In the genomic region with DNA sequence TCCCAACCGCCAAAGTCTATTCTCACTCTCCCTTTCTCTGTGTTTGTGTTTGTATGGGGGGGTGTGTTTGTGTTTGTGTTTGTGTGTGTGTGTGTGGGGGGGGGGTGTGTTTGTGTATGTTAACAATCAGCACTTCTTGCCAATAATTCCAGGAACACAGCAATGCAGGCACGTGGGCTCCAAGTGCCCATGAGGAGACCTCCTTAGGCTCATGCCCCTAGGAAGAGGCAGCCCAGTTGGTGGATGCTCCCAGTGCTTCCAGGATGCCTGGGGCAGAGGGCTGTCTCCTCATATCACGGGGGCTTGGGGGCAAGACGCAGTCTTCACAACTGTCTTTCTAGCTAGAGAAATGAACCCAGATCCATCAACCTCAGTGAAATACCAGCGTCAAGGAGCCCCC, we compare ENCODE assay signal across 17 cellular contexts. TPM values are rescaled to one million over a fixed set of nuclear protein-coding genes. Genes with fewer than 3 reads are reported as not detected.
DNase-seq lines count a peak whose midpoint lies in the region; ATAC-seq, FAIRE-seq and TF ChIP-seq lines count a peak whose summit lies in the region.
"Had no signal": no experiment of that assay in that cellular context is flagged by ENCODE, and none has a peak within 500 bp of the region (broad histone marks: within the 10 kb centered on the region; RNA-seq: fewer than 3 reads in every experiment).

No MANE protein-coding gene starts in this region.

- intact Hi-C loops in Right ventricle myocardium inferior (cut with DNase I) (no loop called here), heart left ventricle (cut with DNase I) (no loop called here)

- peaks cover 0 to 1% (median 0%) of the 10 kb centered on the region in 9 donors for H3K36me3 ChIP-seq in heart left ventricle
- H3K36me3 ChIP-seq in endodermal cell (ENCODE audit: control insufficient read depth, insufficient read depth, low read length) = no peaks in the 10 kb centered on the region
- no peaks in the 10 kb centered on the region for H3K36me3 ChIP-seq in neural progenitor cell
- H3K36me3 ChIP-seq in Peyer's patch = no peaks in the 10 kb centered on the region

- H3F3A ChIP-seq in neural progenitor cell (ENCODE audit: low read depth) = no peaks in the 10 kb centered on the region

- H3K9me3 ChIP-seq in heart left ventricle = no peaks in the 10 kb centered on the region
- H3K9me3 ChIP-seq in endodermal cell (ENCODE audit: control insufficient read depth, low read length) = no peaks in the 10 kb centered on the region
- no peaks in the 10 kb centered on the region for H3K9me3 ChIP-seq in neural progenitor cell (ENCODE audit: low read depth)
- no peaks in the 10 kb centered on the region for H3K9me3 ChIP-seq in Peyer's patch

- H3K27ac Mint-ChIP-seq in endodermal cell (peak overlapping the region; percentile 44), neural progenitor cell (peak overlapping the region; percentile 94)
- H3K27ac Mint-ChIP-seq: CD4-positive, alpha-beta T cell had no signal

- DNase-seq in Right ventricle myocardium inferior (ENCODE audit: missing footprints) = peak; percentile 17
- no peak for DNase-seq in heart left ventricle
- DNase-seq in endodermal cell = no peak
- DNase-seq in neural progenitor cell (ENCODE audit: low spot score) = no peak
- DNase-seq in Peyer's patch = no peak
- DNase-seq in SKM-1 treated with dmso at 0.1 percent for 144 hours (lab: John Stamatoyannopoulos, UW; ENCODE audit: unreplicated experiment) = no peak
- DNase-seq in D721Med (ENCODE audit: insufficient read length, low spot score) = no peak
- DNase-seq: Calu3; CD4-positive, alpha-beta T cell; DMS79; GM23248 had no signal

- no peaks in the 10 kb centered on the region for H3K9me3 Mint-ChIP-seq in endodermal cell
- H3K9me3 Mint-ChIP-seq in neural progenitor cell = no peaks in the 10 kb centered on the region
- H3K9me3 Mint-ChIP-seq: CD4-positive, alpha-beta T cell had no signal

- peaks cover 57% of the 10 kb centered on the region for H4K20me1 ChIP-seq in neural progenitor cell (ENCODE audit: low read depth)

- H3K9ac ChIP-seq in endodermal cell (ENCODE audit: extremely low read depth, low read length, poor library complexity, severe bottlenecking) (no peak overlapping the region), neural progenitor cell (no peak overlapping the region)
- H3K9ac ChIP-seq: GM23248 had no signal

- ATAC-seq in Right ventricle myocardium inferior = no peak
- no peak for ATAC-seq in heart left ventricle
- ATAC-seq: GM12878, HCT116, K562 had no signal

- no peak for FAIRE-seq in D721Med (lab: Jason Lieb, UNC)
- FAIRE-seq: GM12878, GM18507, H54, K562 had no signal

- H3K27me3 Mint-ChIP-seq in endodermal cell (ENCODE audit: insufficient read depth) (no peaks in the 10 kb centered on the region), neural progenitor cell (ENCODE audit: insufficient read depth, low read depth) (peaks cover 12% of the 10 kb centered on the region)
- H3K27me3 Mint-ChIP-seq: CD4-positive, alpha-beta T cell had no signal

- H3K27me3 ChIP-seq in heart left ventricle = no peaks in the 10 kb centered on the region
- H3K27me3 ChIP-seq in endodermal cell (ENCODE audit: control insufficient read depth, insufficient read depth, low read length, poor library complexity, severe bottlenecking) = no peaks in the 10 kb centered on the region
- H3K27me3 ChIP-seq in neural progenitor cell = no peaks in the 10 kb centered on the region
- H3K27me3 ChIP-seq in Peyer's patch = no peaks in the 10 kb centered on the region

- H3K4me3 Mint-ChIP-seq in endodermal cell = no peak overlapping the region
- H3K4me3 Mint-ChIP-seq in neural progenitor cell = peak overlapping the region; percentile 55
- H3K4me3 Mint-ChIP-seq: CD4-positive, alpha-beta T cell had no signal

- TF ChIP-seq POLR2A in heart left ventricle (IDR thresholded peaks at IDR 0.05) (no peak), Peyer's patch (IDR thresholded peaks at IDR 0.05) (no peak)

- no peak overlapping the region for H3K4me2 ChIP-seq in neural progenitor cell

- WGBS in heart left ventricle, 4 donors = 83 to 91% (median 87%) methylated on average over 5 of the region's 5 CpGs
- WGBS in endodermal cell (ENCODE audit: insufficient coverage in 1 of 2, insufficient read length in 1 of 2), 2 experiments = 92 to 100% methylated on average over 3 to 5 of the region's 5 CpGs

- H3K4me3 ChIP-seq in heart left ventricle = no peak overlapping the region
- no peak overlapping the region for H3K4me3 ChIP-seq in endodermal cell (ENCODE audit: low read length)
- no peak overlapping the region for H3K4me3 ChIP-seq in neural progenitor cell
- no peak overlapping the region for H3K4me3 ChIP-seq in Peyer's patch
- H3K4me3 ChIP-seq: GM12878, GM23248, K562 had no signal

- H3K4me1 ChIP-seq in heart left ventricle = peaks cover 6 to 77% (median 40%) of the 10 kb centered on the region in 12 donors
- no peaks in the 10 kb centered on the region for H3K4me1 ChIP-seq in endodermal cell (ENCODE audit: control insufficient read depth, insufficient read depth, low read length)
- H3K4me1 ChIP-seq in neural progenitor cell = peaks cover 9% of the 10 kb centered on the region
- peaks cover 0 to 5% (median 0%) of the 10 kb centered on the region in 4 donors for H3K4me1 ChIP-seq in Peyer's patch

- H3K4me1 Mint-ChIP-seq in endodermal cell = no peaks in the 10 kb centered on the region
- H3K4me1 Mint-ChIP-seq in neural progenitor cell = peaks cover 49% of the 10 kb centered on the region

- H3K79me2 ChIP-seq in neural progenitor cell (ENCODE audit: low read depth) = no peaks in the 10 kb centered on the region

- TF ChIP-seq CTCF in heart left ventricle (IDR thresholded peaks at IDR 0.05) (no peak), endodermal cell (conservative IDR thresholded peaks at IDR 0.05) (no peak), neural progenitor cell (IDR thresholded peaks at IDR 0.05) (no peak), Peyer's patch (IDR thresholded peaks at IDR 0.05) (no peak), D721Med (IDR thresholded peaks at IDR 0.05; ENCODE audit: insufficient read depth, missing control alignments) (no peak)

- H3K36me3 Mint-ChIP-seq in endodermal cell (ENCODE audit: low read depth) = peaks cover 4% of the 10 kb centered on the region
- peaks cover 5% of the 10 kb centered on the region for H3K36me3 Mint-ChIP-seq in neural progenitor cell

- no peak overlapping the region for H2AFZ ChIP-seq in neural progenitor cell (replicated peaks)
- H2AFZ ChIP-seq: GM23248 had no signal

- no peak overlapping the region for H3K27ac ChIP-seq in heart left ventricle
- H3K27ac ChIP-seq in endodermal cell (ENCODE audit: low read depth, low read length) = peak overlapping the region; percentile 90
- no peak overlapping the region for H3K27ac ChIP-seq in neural progenitor cell
- H3K27ac ChIP-seq in Peyer's patch = no peak overlapping the region
- H3K27ac ChIP-seq: 22Rv1, GM23248 had no signal

RNA-seq across cellular contexts. Expression of gene ABR, which starts 9.9 kb away (rescaled TPM):
- total RNA-seq in Right ventricle myocardium inferior (147 TPM), heart left ventricle (100 to 1,000 TPM; 134 to 171 (median 156) TPM), endodermal cell (10 to 100 TPM; 51.1 to 58.7 TPM), neural progenitor cell (ENCODE audit: low replicate concordance) (36.7 and 92.7 TPM in 2 replicates), Peyer's patch (100 to 1,000 TPM; 220 to 753 (median 440) TPM)
- polyA plus RNA-seq in heart left ventricle = 10 to 100 TPM; 64.5 to 93.2 TPM
- polyA plus RNA-seq in endodermal cell (2013, experiment 1 of 2) = 52.8 TPM
- polyA plus RNA-seq in endodermal cell (2013, experiment 2 of 2) = 56.2 TPM
